Comparison of ENCODE assay signal across 11 cellular contexts in genomic region chr4:77636902-77637301, GRCh38. TPM values are rescaled to one million over a fixed set of nuclear protein-coding genes. Genes with fewer than 3 reads are reported as not detected.
DNase-seq lines count a peak whose midpoint lies in the region; ATAC-seq and TF ChIP-seq lines count a peak whose summit lies in the region.
"Had no signal": no experiment of that assay in that cellular context is flagged by ENCODE, and none has a peak within 500 bp of the region (broad histone marks: within the 10 kb centered on the region; RNA-seq: fewer than 3 reads in every experiment).

No MANE protein-coding gene starts in this region.

- H3K27ac Mint-ChIP-seq in Calu3 (ENCODE audit: unreplicated experiment): no peak overlapping the region
- H3K27ac Mint-ChIP-seq: activated T-cell treated with anti-CD3 and anti-CD28 coated beads, Interleukin-2, amount 50 U/mL, for 24 hours; T-helper 1 cell treated with Interleukin-12 subunit alpha and Interleukin-12 subunit beta and Interleukin-4 antibody, amounts not matched to agents 30 μg/mL and 1 μg/mL, for 36 hours had no signal

- 89 to 90% methylated on average over 3 of the region's 3 CpGs for WGBS in body of pancreas, 2 donors
- WGBS in right lobe of liver (ENCODE audit: insufficient coverage, low coverage, low lambda C conversion rate, missing lambda C conversion rate): 90% methylated on average over 3 of the region's 3 CpGs

- H3K4me3 Mint-ChIP-seq in Calu3 (ENCODE audit: low read depth, unreplicated experiment): no peak overlapping the region
- H3K4me3 Mint-ChIP-seq: activated T-cell treated with anti-CD3 and anti-CD28 coated beads, Interleukin-2, amount 50 U/mL, for 24 hours; T-helper 1 cell treated with Interleukin-12 subunit alpha and Interleukin-12 subunit beta and Interleukin-4 antibody, amounts not matched to agents 30 μg/mL and 1 μg/mL, for 36 hours had no signal

- intact Hi-C loops in Calu3 (cut with micrococcal nuclease; ENCODE audit: unreplicated experiment): no loop called here
- intact Hi-C loops in body of pancreas (cut with DNase I): no loop called here
- intact Hi-C loops in right lobe of liver (cut with DNase I): no loop called here

- H3K4me3 ChIP-seq in body of pancreas: no peak overlapping the region
- H3K4me3 ChIP-seq in right lobe of liver: no peak overlapping the region

- TF ChIP-seq POLR2A in body of pancreas (IDR thresholded peaks at IDR 0.05) (no peak), right lobe of liver (IDR thresholded peaks at IDR 0.05) (no peak)

- H3K9me3 Mint-ChIP-seq in Calu3 (ENCODE audit: low read depth, unreplicated experiment): peaks cover 6% of the 10 kb centered on the region

- peak; percentile 26 for DNase-seq in Calu3
- peak; percentile 93 for DNase-seq in NCI-H2029 (lab: John Stamatoyannopoulos, UW)
- peak in 2 of 4 donors; percentile 45 to 63 for DNase-seq in body of pancreas
- DNase-seq in right lobe of liver: no peak
- no peak for DNase-seq in NCI-H2171 (lab: John Stamatoyannopoulos, UW)
- no peak for DNase-seq in GM10266 (ENCODE audit: extremely low spot score)
- DNase-seq: activated T-cell treated with anti-CD3 and anti-CD28 coated beads, Interleukin-2, amount 50 U/mL, for 24 hours; NCI-H1694 had no signal

- CTCF ChIA-PET in Calu3 (lab: Charles Lee): interaction anchor here (0.5 kb wide), 1 partner anchor 16 kb away, joined by 3 read pairs; no protein-coding TSS in a partner anchor

- H3K27me3 Mint-ChIP-seq in Calu3 (ENCODE audit: unreplicated experiment): no peaks in the 10 kb centered on the region
- H3K27me3 Mint-ChIP-seq: activated T-cell treated with anti-CD3 and anti-CD28 coated beads, Interleukin-2, amount 50 U/mL, for 24 hours had no signal

- H3K27me3 ChIP-seq in body of pancreas (no peaks in the 10 kb centered on the region), right lobe of liver (no peaks in the 10 kb centered on the region)

- no peaks in the 10 kb centered on the region for H3K4me1 ChIP-seq in body of pancreas
- H3K4me1 ChIP-seq in right lobe of liver: peaks cover 0 to 31% (median 9%) of the 10 kb centered on the region in 4 donors

- BruUV-seq in Calu3 (replicated peaks; lab: Mats Ljungman, UMichigan): no TSS peak

- ATAC-seq in body of pancreas (peak; percentile 52), right lobe of liver (peak in 3 of 4 donors; percentile 33 to 71 (median 54)), GM19455 (IDR thresholded peaks at IDR 0.05; ENCODE audit: unreplicated experiment) (no peak), HG03135 (IDR thresholded peaks at IDR 0.05; ENCODE audit: unreplicated experiment) (no peak)

- H3K9me3 ChIP-seq in body of pancreas (no peaks in the 10 kb centered on the region), right lobe of liver (no peaks in the 10 kb centered on the region)

- no peak overlapping the region for H3K27ac ChIP-seq in body of pancreas
- H3K27ac ChIP-seq in right lobe of liver: no peak overlapping the region

- no peaks in the 10 kb centered on the region for H3K4me1 Mint-ChIP-seq in Calu3 (ENCODE audit: low read depth, unreplicated experiment)

- H3K36me3 ChIP-seq in body of pancreas (replicated peaks in 1 of 2; ENCODE audit: insufficient read depth in 1 of 2, low read depth in 2 of 2) (no peaks in the 10 kb centered on the region), right lobe of liver (no peaks in the 10 kb centered on the region)

- TF ChIP-seq CTCF in Calu3 (IDR thresholded peaks at IDR 0.05; ENCODE audit: unreplicated experiment) (no peak), body of pancreas (IDR thresholded peaks at IDR 0.05) (no peak), right lobe of liver (IDR thresholded peaks at IDR 0.05) (no peak), GM10266 (IDR thresholded peaks at IDR 0.05; ENCODE audit: control insufficient read depth, insufficient read depth, low read depth, missing control alignments) (no peak)

- no peaks in the 10 kb centered on the region for H3K36me3 Mint-ChIP-seq in Calu3 (ENCODE audit: insufficient read depth, unreplicated experiment)

RNA-seq across cellular contexts. Expression of gene CXCL13, which starts 31.3 kb away (rescaled TPM):
- total RNA-seq in Calu3 (2022) (0.51 TPM in 1 of 2 replicates, not detected in the other), body of pancreas (not detected), right lobe of liver (100 to 1,000 TPM in 2 of 6 experiments, 10 to 100 TPM in 1, 1 to 10 TPM in 1, under 1 TPM in 1, not detected in 1; 0.18 to 128 (median 62.8) TPM)

Comparison
In these comparisons a context has a peak if more than half of its experiments do, and no peak if none do; other contexts are left out.
1. DNase-seq: peak in Calu3 (single experiment) and NCI-H2029 (single experiment); none in right lobe of liver (0 of 3), NCI-H2171 (single experiment) and GM10266 (single experiment).
2. ATAC-seq: peak in body of pancreas (single experiment) and right lobe of liver (3 of 4); none in GM19455 (single experiment) and HG03135 (single experiment).